In genomic region chr13:32417995-32418394, GRCh38 we compare ENCODE assay signal across 21 cellular contexts. TPM values are rescaled to one million over a fixed set of nuclear protein-coding genes. Genes with fewer than 3 reads are reported as not detected.
DNase-seq lines count a peak whose midpoint lies in the region; ATAC-seq, FAIRE-seq and TF ChIP-seq lines count a peak whose summit lies in the region.
"Had no signal": no experiment of that assay in that cellular context is flagged by ENCODE, and none has a peak within 500 bp of the region (broad histone marks: within the 10 kb centered on the region; RNA-seq: fewer than 3 reads in every experiment).

No MANE protein-coding gene starts in this region.

- ATAC-seq in HepG2 (peak; percentile 51), right lobe of liver (no peak), HG03432 (IDR thresholded peaks at IDR 0.05; ENCODE audit: unreplicated experiment) (no peak)
- no peak for ATAC-seq in activated T-helper 17 cell treated with anti-CD3 and anti-CD28 coated beads, Interleukin-2, amount 50 U/mL, for 72 hours (replicated peaks)
- ATAC-seq in stimulated activated naive B cell treated with anti-CD40 and anti-IgM and Interleukin-4, amounts not matched to agents 10 μg/mL and 1 μg/mL and 100 μg/mL, for 72 hours (replicated peaks) = no peak
- ATAC-seq: GM12878 had no signal

- no peak overlapping the region for H3K4me3 Mint-ChIP-seq in activated T-helper 17 cell treated with anti-CD3 and anti-CD28 coated beads, Interleukin-2, amount 50 U/mL, for 72 hours
- H3K4me3 Mint-ChIP-seq in stimulated activated naive B cell treated with anti-CD40 and anti-IgM and Interleukin-4, amounts not matched to agents 10 μg/mL and 1 μg/mL and 100 μg/mL, for 72 hours = no peak overlapping the region
- H3K4me3 Mint-ChIP-seq: CD4-positive, CD25-positive, alpha-beta regulatory T cell had no signal

- no peak for TF ChIP-seq RAD21 in HepG2 (CRISPR knock-in tag; IDR thresholded peaks at IDR 0.05)

- H3K9me3 Mint-ChIP-seq in activated T-helper 17 cell treated with anti-CD3 and anti-CD28 coated beads, Interleukin-2, amount 50 U/mL, for 72 hours = no peaks in the 10 kb centered on the region
- peaks cover 4 to 13% of the 10 kb centered on the region in 2 donors for H3K9me3 Mint-ChIP-seq in stimulated activated naive B cell treated with anti-CD40 and anti-IgM and Interleukin-4, amounts not matched to agents 10 μg/mL and 1 μg/mL and 100 μg/mL, for 72 hours

- H2AFZ ChIP-seq in HepG2 (ENCODE audit: low read length) = no peak overlapping the region
- H2AFZ ChIP-seq: GM23248 had no signal

- BruUV-seq in HepG2 (replicated peaks; lab: Mats Ljungman, UMichigan) = no TSS peak

- FAIRE-seq in HepG2 (lab: Jason Lieb, UNC) = no peak
- FAIRE-seq: D721Med, GM12878, GM19239, H1 had no signal

- TF ChIP-seq EP300 in HepG2 (IDR thresholded peaks at IDR 0.05; ENCODE audit: low read depth in 2 of 2, low read length in 2 of 2) (no peak), HepG2 (CRISPR knock-in tag; IDR thresholded peaks at IDR 0.05; ENCODE audit: borderline replicate concordance) (no peak)

- CTCF ChIA-PET in HepG2 (lab: Yijun Ruan, JAX; ENCODE audit: low intra/inter-chr PET ratio, low total read pairs) = no interaction called here
- CTCF ChIA-PET in HEK293 (lab: Yijun Ruan, JAX) = no interaction called here

- TF ChIP-seq CTCF in HepG2 (CRISPR knock-in tag; IDR thresholded peaks at IDR 0.05) (no peak), right lobe of liver (IDR thresholded peaks at IDR 0.05) (no peak), HEK293 (tag by site-specific recombination; IDR thresholded peaks at IDR 0.05) (no peak)

- POLR2A ChIA-PET in HepG2 (lab: Yijun Ruan, JAX) (interaction anchor here (1.9 kb wide), 1 partner anchor 10 kb away, joined by 5 read pairs; the partner anchor contains the start of gene N4BP2L1), HEK293 (lab: Yijun Ruan, JAX) (no interaction called here)

- H3K36me3 Mint-ChIP-seq in activated T-helper 17 cell treated with anti-CD3 and anti-CD28 coated beads, Interleukin-2, amount 50 U/mL, for 72 hours (ENCODE audit: low read depth) = peaks cover 53% of the 10 kb centered on the region
- H3K36me3 Mint-ChIP-seq in stimulated activated naive B cell treated with anti-CD40 and anti-IgM and Interleukin-4, amounts not matched to agents 10 μg/mL and 1 μg/mL and 100 μg/mL, for 72 hours = peaks cover 35 to 57% of the 10 kb centered on the region in 2 donors

- peaks cover 10% of the 10 kb centered on the region for H3K79me2 ChIP-seq in HepG2 (ENCODE audit: insufficient read depth, low read length)

- no peak overlapping the region for H3K9ac ChIP-seq in HepG2 (ENCODE audit: insufficient read depth, low read depth, low read length)
- H3K9ac ChIP-seq: GM23248 had no signal

- H3K27ac ChIP-seq in HepG2 (ENCODE audit: extremely low read length, insufficient read depth, low read length) (no peak overlapping the region), right lobe of liver (peak overlapping the region in 1 of 3 donors; percentile 23), HEK293 (ENCODE audit: extremely low read depth, low read depth, low read length) (no peak overlapping the region)
- H3K27ac ChIP-seq: GM23248 had no signal

- TF ChIP-seq POLR2A in HepG2 (IDR thresholded peaks at IDR 0.05; ENCODE audit: insufficient read depth in 1 of 2, low read depth in 2 of 2, low read length in 2 of 2) (no peak), right lobe of liver (IDR thresholded peaks at IDR 0.05) (no peak)

- H3K4me1 ChIP-seq in HepG2 (ENCODE audit: insufficient read depth, low read length) (peaks cover 25% of the 10 kb centered on the region), right lobe of liver (peaks cover 0 to 45% (median 14%) of the 10 kb centered on the region in 4 donors), HEK293 (ENCODE audit: control insufficient read depth, insufficient read depth, low read length) (no peaks in the 10 kb centered on the region)

- peaks cover 5% of the 10 kb centered on the region for H3K4me1 Mint-ChIP-seq in activated T-helper 17 cell treated with anti-CD3 and anti-CD28 coated beads, Interleukin-2, amount 50 U/mL, for 72 hours
- H3K4me1 Mint-ChIP-seq in stimulated activated naive B cell treated with anti-CD40 and anti-IgM and Interleukin-4, amounts not matched to agents 10 μg/mL and 1 μg/mL and 100 μg/mL, for 72 hours = peaks cover 9 to 19% of the 10 kb centered on the region in 2 donors

- no peak overlapping the region for H3K4me2 ChIP-seq in HepG2 (ENCODE audit: low read depth, low read length)

- H3K27me3 ChIP-seq in HepG2 (ENCODE audit: control insufficient read depth in 1 of 2, insufficient read depth in 2 of 2, low read length in 2 of 2) (no peaks in the 10 kb centered on the region), right lobe of liver (no peaks in the 10 kb centered on the region)

- whole genome bisulfite sequencing in HepG2 (ENCODE audit: low lambda C conversion rate) = 85% methylated on average over 1 of the region's 1 CpG
- 100% methylated on average over 1 of the region's 1 CpG for WGBS in right lobe of liver (ENCODE audit: insufficient coverage, low coverage, low lambda C conversion rate, missing lambda C conversion rate)

- H3K9me3 ChIP-seq in HepG2 (ENCODE audit: low read length) (peaks cover 8% of the 10 kb centered on the region), right lobe of liver (no peaks in the 10 kb centered on the region), HEK293 (ENCODE audit: control insufficient read depth, insufficient read depth, low read depth, low read length) (no peaks in the 10 kb centered on the region)

- in situ Hi-C loops in HepG2 (cut with HindIII; ENCODE audit: extremely low pct_ligation_motif_present, low pct_unique_long_range_greater_than_20kb) = no loop called here

- H3K4me3 ChIP-seq in HepG2 (replicated peaks in 1 of 3; ENCODE audit: insufficient read depth in 1 of 3, low read depth in 2 of 3, low read length in 3 of 3) (no peak overlapping the region), right lobe of liver (no peak overlapping the region), HEK293 (ENCODE audit: low read depth, low read length) (no peak overlapping the region)
- H3K4me3 ChIP-seq: GM12878, GM23248 had no signal

- intact Hi-C loops in HepG2 (cut with micrococcal nuclease; ENCODE audit: unreplicated experiment) (no loop called here), right lobe of liver (cut with DNase I) (no loop called here)

- no peaks in the 10 kb centered on the region for H3K27me3 Mint-ChIP-seq in activated T-helper 17 cell treated with anti-CD3 and anti-CD28 coated beads, Interleukin-2, amount 50 U/mL, for 72 hours
- no peaks in the 10 kb centered on the region for H3K27me3 Mint-ChIP-seq in stimulated activated naive B cell treated with anti-CD40 and anti-IgM and Interleukin-4, amounts not matched to agents 10 μg/mL and 1 μg/mL and 100 μg/mL, for 72 hours
- H3K27me3 Mint-ChIP-seq: CD4-positive, CD25-positive, alpha-beta regulatory T cell had no signal

- H3K36me3 ChIP-seq in HepG2 (replicated peaks in 1 of 2; ENCODE audit: control insufficient read depth in 1 of 2, insufficient read depth in 2 of 2, low read length in 2 of 2) (peaks cover 1 to 11% of the 10 kb centered on the region in 2 experiments), right lobe of liver (peaks cover 0 to 4% (median 0%) of the 10 kb centered on the region in 4 donors), HEK293 (ENCODE audit: control insufficient read depth in 2 of 2, insufficient read depth in 1 of 2, low read length in 2 of 2) (no peaks in the 10 kb centered on the region)

- peaks cover 3% of the 10 kb centered on the region; the same call in 1 of the 2 replicates for H4K20me1 ChIP-seq in HepG2 (ENCODE audit: insufficient read depth, low read length)

- peak overlapping the region; percentile 25 for H3K27ac Mint-ChIP-seq in activated T-helper 17 cell treated with anti-CD3 and anti-CD28 coated beads, Interleukin-2, amount 50 U/mL, for 72 hours
- peak overlapping the region; percentile 37 for H3K27ac Mint-ChIP-seq in stimulated activated naive B cell treated with anti-CD40 and anti-IgM and Interleukin-4, amounts not matched to agents 10 μg/mL and 1 μg/mL and 100 μg/mL, for 72 hours
- H3K27ac Mint-ChIP-seq: CD4-positive, CD25-positive, alpha-beta regulatory T cell had no signal

- DNase-seq in HepG2 (ENCODE audit: low spot score) = no peak
- DNase-seq in right lobe of liver = no peak
- DNase-seq in stimulated activated naive B cell treated with anti-CD40 and anti-IgM and Interleukin-4, amounts not matched to agents 10 μg/mL and 1 μg/mL and 100 μg/mL, for 72 hours = no peak
- DNase-seq in NCI-H1436 treated with DMSO at 0.1 percent for 48 hours (lab: John Stamatoyannopoulos, UW) = no peak
- DNase-seq: C1 segment of cervical spinal cord; CD4-positive, CD25-positive, alpha-beta regulatory T cell; CD8-positive, alpha-beta memory T cell; DMS 273 treated with DMSO at 0.1 percent for 48 hours; DMS79; EL; GDM1; GM23248; H7; HCEC 1CT had no signal

TF ChIP-seq in HEK293, 187 proteins besides CTCF, POLR2A, EP300 and RAD21:
- peak; percentile 83 for TF ChIP-seq ZNF585B (tag by site-specific recombination; IDR thresholded peaks at IDR 0.05)
- no peak for TF ChIP-seq ZNF10 (tag by site-specific recombination; IDR thresholded peaks at IDR 0.05)
TF ChIP-seq in HEK293: peak in this region for 1.

RNA-seq across cellular contexts. Expression of gene N4BP2L1, which starts 9.9 kb away (rescaled TPM):
- total RNA-seq in HepG2 (2016; rRNA removed; fragmentation: Illumina TruSeq; extraction: Trizol) (11.8 and 13.2 TPM in 2 replicates), right lobe of liver (10 to 100 TPM; 17.4 to 56.9 (median 26.5) TPM)
- 3.8 and 4.6 TPM in 2 replicates for total RNA-seq in HepG2 (2016; cell fraction: cytosol; rRNA removed; fragmentation: Illumina TruSeq; extraction: Trizol; ENCODE audit: low read depth)
- total RNA-seq in HepG2 (2016; cell fraction: insoluble cytoplasmic fraction; rRNA removed; fragmentation: Illumina TruSeq; extraction: Trizol) = 11.6 and 12.8 TPM in 2 replicates
- total RNA-seq in HepG2 (2016; cell fraction: membrane; rRNA removed; fragmentation: Illumina TruSeq; extraction: Trizol) = 8.3 and 8.8 TPM in 2 replicates
- 13.1 and 18.3 TPM in 2 replicates for total RNA-seq in HepG2 (2016; cell fraction: nucleus; rRNA removed; fragmentation: Illumina TruSeq; extraction: Trizol)
- polyA plus RNA-seq in HepG2 (2011; rRNA removed) = 30.4 and 34.5 TPM in 2 replicates
- 15.0 and 21.1 TPM in 2 replicates for polyA plus RNA-seq in HepG2 (2011; cell fraction: cytosol; rRNA removed)
- polyA plus RNA-seq in HepG2 (2011; cell fraction: nucleus; rRNA removed) = 27.0 and 36.1 TPM in 2 replicates
- 30.9 and 33.4 TPM in 2 replicates for polyA plus RNA-seq in HepG2 (2012)
- polyA plus RNA-seq in HepG2 (2016; cell fraction: cytosol; fragmentation: Illumina TruSeq; extraction: Trizol; ENCODE audit: low read depth) = 3.5 and 4.7 TPM in 2 replicates
- 13.1 and 14.1 TPM in 2 replicates for polyA plus RNA-seq in HepG2 (2016; cell fraction: insoluble cytoplasmic fraction; fragmentation: Illumina TruSeq; extraction: Trizol; ENCODE audit: low read depth)
- 9.2 and 9.4 TPM in 2 replicates for polyA plus RNA-seq in HepG2 (2016; cell fraction: membrane; fragmentation: Illumina TruSeq; extraction: Trizol; ENCODE audit: low read depth)
- polyA plus RNA-seq in HepG2 (2016; cell fraction: nucleus; fragmentation: Illumina TruSeq; extraction: Trizol; ENCODE audit: insufficient read depth, low read depth) = 29.5 and 35.4 TPM in 2 replicates
- polyA minus RNA-seq in HepG2 (2011; rRNA and poly(A)+ RNA removed; ENCODE audit: low replicate concordance) = 8.4 TPM in 1 of 2 replicates, not detected in the other
- polyA minus RNA-seq in HepG2 (2011; cell fraction: cytosol; rRNA and poly(A)+ RNA removed) = 11.7 and 12.8 TPM in 2 replicates
- polyA minus RNA-seq in HepG2 (2011; cell fraction: nucleus; rRNA and poly(A)+ RNA removed) = 45.6 and 48.0 TPM in 2 replicates
- total RNA-seq in activated T-helper 17 cell treated with anti-CD3 and anti-CD28 coated beads, Interleukin-2, amount 50 U/mL, for 72 hours = 10 to 100 TPM; 20.6 to 62.0 TPM
